In the genomic region with DNA sequence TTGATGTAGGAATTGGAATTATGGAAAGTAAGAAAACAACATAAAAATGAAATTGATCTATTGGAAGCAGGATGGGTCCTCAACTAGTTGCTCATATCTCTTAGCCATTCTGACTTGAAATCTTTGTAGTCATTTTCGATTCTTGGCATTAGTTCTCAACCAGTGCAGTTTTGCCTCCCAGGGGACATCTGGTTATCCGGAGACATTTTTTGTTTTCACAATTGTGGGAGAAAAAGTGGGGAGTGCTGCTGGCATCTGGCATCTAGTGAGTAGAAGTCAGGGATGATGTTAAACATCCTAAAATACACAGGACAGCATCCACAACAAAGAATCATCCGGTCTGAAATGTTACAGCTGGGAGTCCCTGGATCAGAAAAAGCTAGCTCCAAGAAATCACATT, we compare ENCODE assay signal across 1 cellular context.
A peak's percentile ranks its signal among the peaks of the same experiment; 100 is the strongest.
TF ChIP-seq lines count a peak whose summit lies in the region.

No MANE protein-coding gene starts in this region.

TF ChIP-seq in SK-N-SH treated with all-trans-retinoic acid at 6 μM for 48 hours, 23 proteins besides CTCF, POLR2A, EP300 and RAD21 (continued from another document):
- TF ChIP-seq, protein P1, sequence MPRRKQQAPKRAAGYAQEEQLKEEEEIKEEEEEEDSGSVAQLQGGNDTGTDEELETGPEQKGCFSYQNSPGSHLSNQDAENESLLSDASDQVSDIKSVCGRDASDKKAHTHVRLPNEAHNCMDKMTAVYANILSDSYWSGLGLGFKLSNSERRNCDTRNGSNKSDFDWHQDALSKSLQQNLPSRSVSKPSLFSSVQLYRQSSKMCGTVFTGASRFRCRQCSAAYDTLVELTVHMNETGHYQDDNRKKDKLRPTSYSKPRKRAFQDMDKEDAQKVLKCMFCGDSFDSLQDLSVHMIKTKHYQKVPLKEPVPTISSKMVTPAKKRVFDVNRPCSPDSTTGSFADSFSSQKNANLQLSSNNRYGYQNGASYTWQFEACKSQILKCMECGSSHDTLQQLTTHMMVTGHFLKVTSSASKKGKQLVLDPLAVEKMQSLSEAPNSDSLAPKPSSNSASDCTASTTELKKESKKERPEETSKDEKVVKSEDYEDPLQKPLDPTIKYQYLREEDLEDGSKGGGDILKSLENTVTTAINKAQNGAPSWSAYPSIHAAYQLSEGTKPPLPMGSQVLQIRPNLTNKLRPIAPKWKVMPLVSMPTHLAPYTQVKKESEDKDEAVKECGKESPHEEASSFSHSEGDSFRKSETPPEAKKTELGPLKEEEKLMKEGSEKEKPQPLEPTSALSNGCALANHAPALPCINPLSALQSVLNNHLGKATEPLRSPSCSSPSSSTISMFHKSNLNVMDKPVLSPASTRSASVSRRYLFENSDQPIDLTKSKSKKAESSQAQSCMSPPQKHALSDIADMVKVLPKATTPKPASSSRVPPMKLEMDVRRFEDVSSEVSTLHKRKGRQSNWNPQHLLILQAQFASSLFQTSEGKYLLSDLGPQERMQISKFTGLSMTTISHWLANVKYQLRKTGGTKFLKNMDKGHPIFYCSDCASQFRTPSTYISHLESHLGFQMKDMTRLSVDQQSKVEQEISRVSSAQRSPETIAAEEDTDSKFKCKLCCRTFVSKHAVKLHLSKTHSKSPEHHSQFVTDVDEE (CRISPR knock-in tag; IDR thresholded peaks at IDR 0.05): 0 out of 2 replicates have a peak, but pooled peaks have one; percentile 54
- TF ChIP-seq ZNF8 (CRISPR knock-in tag; IDR thresholded peaks at IDR 0.05): no peak
- TF ChIP-seq ARNTL (CRISPR knock-in tag; IDR thresholded peaks at IDR 0.05; ENCODE audit: borderline replicate concordance, low read depth): no peak
- TF ChIP-seq OSR1 (CRISPR knock-in tag; IDR thresholded peaks at IDR 0.05): no peak
